Comparison of ENCODE assay signal across 8 cellular contexts in the genomic region with DNA sequence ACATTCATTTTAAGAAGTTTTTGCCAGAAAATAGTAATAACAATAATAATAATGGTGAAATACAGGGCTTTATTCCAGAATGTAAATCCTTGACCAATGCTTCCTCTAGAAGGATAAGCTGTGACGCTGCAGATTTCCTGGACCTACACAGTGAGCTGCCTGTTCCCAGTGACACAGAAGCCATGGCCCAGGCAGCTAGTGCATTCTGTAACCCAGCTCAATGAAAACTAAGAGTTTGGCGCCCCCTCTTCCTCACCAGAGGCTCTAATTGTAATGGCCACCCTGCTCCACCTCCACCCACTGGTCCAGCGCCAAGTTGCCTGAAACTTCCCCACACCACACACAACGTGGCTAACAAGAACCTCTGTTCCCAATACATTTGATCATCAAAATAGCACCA.
DNase-seq lines count a peak whose midpoint lies in the region; ATAC-seq and TF ChIP-seq lines count a peak whose summit lies in the region.

No MANE protein-coding gene starts in this region.

- no peak overlapping the region for H3K4me3 ChIP-seq in WERI-Rb-1 (ENCODE audit: low read depth, low read length)

- no peaks in the 10 kb centered on the region for H3K27me3 ChIP-seq in WERI-Rb-1 (ENCODE audit: insufficient read depth, low read depth, severe bottlenecking)

- DNase-seq in GM10266 (ENCODE audit: extremely low spot score) (peak; percentile 22), WERI-Rb-1 (peak; percentile 50), islet precursor cell (peak; percentile 74)
- no peak for DNase-seq in activated CD8-positive, alpha-beta memory T cell treated with anti-CD3 and anti-CD28 coated beads, Interleukin-2, amount 50 U/mL, for 4 hours
- no peak for DNase-seq in activated naive CD4-positive, alpha-beta T cell treated with Interleukin-2 at 50 U/mL for 16 hours
- DNase-seq in stimulated activated CD4-positive, alpha-beta T cell treated with anti-CD3 and anti-CD28 coated beads, Interleukin-2, amount 100 ng/mL, for 24 hours, result no peak

- ATAC-seq in HG02973 (IDR thresholded peaks at IDR 0.05; ENCODE audit: unreplicated experiment) (peak; percentile 46), GM21619 (IDR thresholded peaks at IDR 0.05; ENCODE audit: unreplicated experiment) (no peak)

- no peaks in the 10 kb centered on the region for H3K9me3 ChIP-seq in WERI-Rb-1 (ENCODE audit: severe bottlenecking)

- no peak overlapping the region for H3K27ac ChIP-seq in WERI-Rb-1

- TF ChIP-seq CTCF in GM10266 (IDR thresholded peaks at IDR 0.05; ENCODE audit: control insufficient read depth, insufficient read depth, low read depth, missing control alignments) (peak; percentile 43), WERI-Rb-1 (IDR thresholded peaks at IDR 0.05; ENCODE audit: low read depth, low read length) (peak; percentile 41)

- no peaks in the 10 kb centered on the region for H3K36me3 ChIP-seq in WERI-Rb-1

Comparison
In these comparisons a context has a peak if more than half of its experiments do, and no peak if none do; other contexts are left out.
1. DNase-seq: peak in GM10266 (single experiment), WERI-Rb-1 (single experiment) and islet precursor cell (single experiment); none in activated CD8-positive, alpha-beta memory T cell treated with anti-CD3 and anti-CD28 coated beads, Interleukin-2, amount 50 U/mL, for 4 hours (single experiment), activated naive CD4-positive, alpha-beta T cell treated with Interleukin-2 at 50 U/mL for 16 hours (single experiment) and stimulated activated CD4-positive, alpha-beta T cell treated with anti-CD3 and anti-CD28 coated beads, Interleukin-2, amount 100 ng/mL, for 24 hours (0 of 2).